Comparison of ENCODE assay signal across 1 cellular context in the genomic region with DNA sequence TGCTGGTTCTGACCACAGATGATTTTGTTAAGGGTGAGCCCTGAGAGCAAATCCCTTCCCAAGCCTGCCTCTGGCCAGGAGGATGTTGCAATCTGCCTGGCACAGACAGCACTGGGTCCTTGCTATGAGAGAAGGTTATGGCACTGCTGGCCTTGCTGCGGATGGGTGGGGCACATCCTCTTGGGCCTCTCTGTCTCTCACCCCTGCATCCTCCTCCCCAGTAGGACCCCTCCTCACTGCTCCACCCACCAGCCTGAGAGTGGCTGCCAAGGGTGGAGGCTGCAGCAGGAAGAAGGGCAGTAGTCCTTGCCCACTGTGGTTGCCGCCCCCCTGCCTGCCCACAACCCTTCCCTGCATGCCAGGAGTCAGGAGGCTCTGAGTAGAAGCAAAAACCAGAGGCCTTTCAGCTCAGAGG.
TF ChIP-seq lines count a peak whose summit lies in the region.

No MANE protein-coding gene starts in this region.

TF ChIP-seq in SK-N-SH, 30 proteins besides CTCF, POLR2A, EP300 and RAD21 (continued from another document):
- TF ChIP-seq, protein P1, sequence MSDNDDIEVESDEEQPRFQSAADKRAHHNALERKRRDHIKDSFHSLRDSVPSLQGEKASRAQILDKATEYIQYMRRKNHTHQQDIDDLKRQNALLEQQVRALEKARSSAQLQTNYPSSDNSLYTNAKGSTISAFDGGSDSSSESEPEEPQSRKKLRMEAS (IDR thresholded peaks at IDR 0.05; ENCODE audit: low read depth): no peak
- no peak for TF ChIP-seq IRF3 (IDR thresholded peaks at IDR 0.05; ENCODE audit: low read depth, low read length)
- TF ChIP-seq, protein P2, sequence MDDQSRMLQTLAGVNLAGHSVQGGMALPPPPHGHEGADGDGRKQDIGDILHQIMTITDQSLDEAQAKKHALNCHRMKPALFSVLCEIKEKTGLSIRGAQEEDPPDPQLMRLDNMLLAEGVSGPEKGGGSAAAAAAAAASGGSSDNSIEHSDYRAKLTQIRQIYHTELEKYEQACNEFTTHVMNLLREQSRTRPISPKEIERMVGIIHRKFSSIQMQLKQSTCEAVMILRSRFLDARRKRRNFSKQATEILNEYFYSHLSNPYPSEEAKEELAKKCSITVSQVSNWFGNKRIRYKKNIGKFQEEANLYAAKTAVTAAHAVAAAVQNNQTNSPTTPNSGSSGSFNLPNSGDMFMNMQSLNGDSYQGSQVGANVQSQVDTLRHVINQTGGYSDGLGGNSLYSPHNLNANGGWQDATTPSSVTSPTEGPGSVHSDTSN (IDR thresholded peaks at IDR 0.05): no peak
- no peak for TF ChIP-seq TCF12 (IDR thresholded peaks at IDR 0.05)
- no peak for TF ChIP-seq RCOR1 (IDR thresholded peaks at IDR 0.05; ENCODE audit: low read length)
